In the genomic region with DNA sequence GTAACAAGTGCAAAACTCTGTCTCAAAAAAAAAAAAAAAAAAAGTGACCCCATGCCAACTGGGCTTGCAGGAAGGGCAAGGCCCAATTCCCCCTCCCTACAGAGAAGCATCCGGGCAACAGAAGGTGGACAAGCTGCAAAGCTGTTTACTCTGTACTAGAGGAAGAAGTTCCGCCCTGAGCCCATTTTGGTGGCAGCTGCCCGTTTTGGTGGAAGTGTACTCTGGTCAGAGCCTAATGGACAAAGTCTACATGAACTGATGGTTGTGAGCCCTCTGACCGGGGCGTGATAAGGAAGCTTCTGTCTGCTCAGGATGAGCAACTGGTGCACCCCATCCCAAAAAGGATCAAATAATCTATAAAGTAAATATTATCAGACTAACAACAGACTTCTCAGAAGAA, we compare ENCODE assay signal across 37 cellular contexts.
"Had no signal": no experiment of that assay in that cellular context is flagged by ENCODE, and none has a peak within 500 bp of the region (broad histone marks: within the 10 kb centered on the region; RNA-seq: fewer than 3 reads in every experiment).

No MANE protein-coding gene starts in this region.

- H3K4me3 Mint-ChIP-seq: activated CD4-positive, alpha-beta memory T cell treated with anti-CD3 and anti-CD28 coated beads for 36 hours; activated CD4-positive, alpha-beta T cell treated with anti-CD3 and anti-CD28 coated beads for 36 hours; activated CD4-positive, alpha-beta T cell treated with anti-CD3 and anti-CD28 coated beads, Interleukin-2, amount 10 ng/mL, durations not matched to agents 24 days and 14 days; activated CD8-positive, alpha-beta memory T cell treated with anti-CD3 and anti-CD28 coated beads, Interleukin-2, amount 10 ng/mL, durations not matched to agents 7 days and 5 days; activated CD8-positive, alpha-beta T cell treated with anti-CD3 and anti-CD28 coated beads, Interleukin-2, amount 10 ng/mL, durations not matched to agents 7 days and 5 days; activated naive CD4-positive, alpha-beta T cell treated with anti-CD3 and anti-CD28 coated beads for 36 hours; activated naive CD4-positive, alpha-beta T cell treated with anti-CD3 and anti-CD28 coated beads, Interleukin-2, amount 50 U/mL, for 24 hours; activated naive CD8-positive, alpha-beta T cell treated with anti-CD3 and anti-CD28 coated beads for 36 hours; activated naive CD8-positive, alpha-beta T cell treated with anti-CD3 and anti-CD28 coated beads, Interleukin-2, amount 50 U/mL, for 24 hours; activated T-helper 1 cell treated with anti-CD3 and anti-CD28 coated beads, Interleukin-12 subunit alpha, Interleukin-12 subunit beta, Interleukin-2, Interleukin-4 antibody, amounts not matched to agents 30 ng/mL and 10 ng/mL and 1 ng/mL, durations not matched to agents 14 hours and 24 hours and 36 hours; brain; effector memory CD8-positive, alpha-beta T cell; T-cell; T-helper 1 cell treated with Interleukin-12 subunit alpha and Interleukin-12 subunit beta and Interleukin-4 antibody, amounts not matched to agents 30 μg/mL and 1 μg/mL, for 36 hours; T-helper 2 cell treated with Interferon-gamma antibody and Interleukin-4, amounts not matched to agents 5 μg/mL and 100 μg/mL, for 36 hours had no signal

- H3K4me1 ChIP-seq: ascending aorta, breast epithelium, esophagus squamous epithelium, gastroesophageal sphincter had no signal

- ATAC-seq: activated CD4-positive, alpha-beta T cell treated with anti-CD3 and anti-CD28 coated beads for 36 hours; activated CD8-positive, alpha-beta memory T cell treated with anti-CD3 and anti-CD28 coated beads, Interleukin-2, amount 10 ng/mL, durations not matched to agents 7 days and 5 days; activated CD8-positive, alpha-beta T cell treated with anti-CD3 and anti-CD28 coated beads, Interleukin-2, amount 10 ng/mL, durations not matched to agents 7 days and 5 days; activated naive CD8-positive, alpha-beta T cell treated with anti-CD3 and anti-CD28 coated beads, Interleukin-2, amount 50 U/mL, for 24 hours; effector memory CD8-positive, alpha-beta T cell; gastroesophageal sphincter; T-cell had no signal

- H3K27ac Mint-ChIP-seq: activated CD4-positive, alpha-beta memory T cell treated with anti-CD3 and anti-CD28 coated beads for 36 hours; activated CD4-positive, alpha-beta T cell treated with anti-CD3 and anti-CD28 coated beads for 36 hours; activated CD4-positive, alpha-beta T cell treated with anti-CD3 and anti-CD28 coated beads, Interleukin-2, amount 10 ng/mL, durations not matched to agents 24 days and 14 days; activated CD8-positive, alpha-beta memory T cell treated with anti-CD3 and anti-CD28 coated beads, Interleukin-2, amount 10 ng/mL, durations not matched to agents 7 days and 5 days; activated CD8-positive, alpha-beta T cell treated with anti-CD3 and anti-CD28 coated beads, Interleukin-2, amount 10 ng/mL, durations not matched to agents 7 days and 5 days; activated naive CD4-positive, alpha-beta T cell treated with anti-CD3 and anti-CD28 coated beads for 36 hours; activated naive CD4-positive, alpha-beta T cell treated with anti-CD3 and anti-CD28 coated beads, Interleukin-2, amount 50 U/mL, for 24 hours; activated naive CD8-positive, alpha-beta T cell treated with anti-CD3 and anti-CD28 coated beads for 36 hours; activated naive CD8-positive, alpha-beta T cell treated with anti-CD3 and anti-CD28 coated beads, Interleukin-2, amount 50 U/mL, for 24 hours; activated T-helper 1 cell treated with anti-CD3 and anti-CD28 coated beads, Interleukin-12 subunit alpha, Interleukin-12 subunit beta, Interleukin-2, Interleukin-4 antibody, amounts not matched to agents 30 ng/mL and 10 ng/mL and 1 ng/mL, durations not matched to agents 14 hours and 24 hours and 36 hours; activated T-helper 2 cell treated with anti-CD3 and anti-CD28 coated beads, Interferon-gamma antibody, Interleukin-2, Interleukin-4, amounts not matched to agents 10 μg/mL and 5 μg/mL and 100 μg/mL, durations not matched to agents 14 hours and 24 hours and 36 hours; brain; T-cell; T-helper 1 cell treated with Interleukin-12 subunit alpha and Interleukin-12 subunit beta and Interleukin-4 antibody, amounts not matched to agents 30 μg/mL and 1 μg/mL, for 36 hours; T-helper 2 cell treated with Interferon-gamma antibody and Interleukin-4, amounts not matched to agents 5 μg/mL and 100 μg/mL, for 36 hours had no signal

- H3K36me3 ChIP-seq: breast epithelium had no signal

- H3K27me3 Mint-ChIP-seq: activated CD4-positive, alpha-beta memory T cell treated with anti-CD3 and anti-CD28 coated beads for 36 hours; activated CD4-positive, alpha-beta T cell treated with anti-CD3 and anti-CD28 coated beads for 36 hours; activated CD4-positive, alpha-beta T cell treated with anti-CD3 and anti-CD28 coated beads, Interleukin-2, amount 10 ng/mL, durations not matched to agents 24 days and 14 days; activated CD8-positive, alpha-beta memory T cell treated with anti-CD3 and anti-CD28 coated beads, Interleukin-2, amount 10 ng/mL, durations not matched to agents 7 days and 5 days; activated naive CD4-positive, alpha-beta T cell treated with anti-CD3 and anti-CD28 coated beads, Interleukin-2, amount 50 U/mL, for 24 hours; activated naive CD8-positive, alpha-beta T cell treated with anti-CD3 and anti-CD28 coated beads for 36 hours; activated naive CD8-positive, alpha-beta T cell treated with anti-CD3 and anti-CD28 coated beads, Interleukin-2, amount 50 U/mL, for 24 hours; brain; effector memory CD8-positive, alpha-beta T cell; T-cell had no signal

- H3K27me3 ChIP-seq: ascending aorta, breast epithelium, cardiac muscle cell, esophagus squamous epithelium, gastroesophageal sphincter had no signal

- H3K27ac ChIP-seq: ascending aorta, breast epithelium, cardiac muscle cell, esophagus squamous epithelium, gastroesophageal sphincter, WERI-Rb-1 had no signal

- DNase-seq: activated CD4-positive, alpha-beta memory T cell treated with anti-CD3 and anti-CD28 coated beads for 36 hours; activated CD4-positive, alpha-beta T cell treated with anti-CD3 and anti-CD28 coated beads for 36 hours; activated CD4-positive, alpha-beta T cell treated with anti-CD3 and anti-CD28 coated beads, Interleukin-2, amount 10 ng/mL, durations not matched to agents 24 days and 14 days; activated CD4-positive, CD25-positive, alpha-beta regulatory T cell; activated CD4-positive, CD25-positive, alpha-beta regulatory T cell treated with anti-CD3 and anti-CD28 coated beads, Interleukin-2, amount 50 U/mL, for 72 hours; activated CD8-positive, alpha-beta memory T cell treated with anti-CD3 and anti-CD28 coated beads, Interleukin-2, amount 10 ng/mL, durations not matched to agents 7 days and 5 days; activated CD8-positive, alpha-beta memory T cell treated with anti-CD3 and anti-CD28 coated beads, Interleukin-2, amount 50 U/mL, for 4 hours; activated CD8-positive, alpha-beta T cell treated with anti-CD3 and anti-CD28 coated beads, Interleukin-2, amount 10 ng/mL, durations not matched to agents 7 days and 5 days; activated effector memory CD4-positive, alpha-beta T cell treated with anti-CD3 and anti-CD28 coated beads, Interleukin-2, amount 50 U/mL, for 16 hours; activated naive CD4-positive, alpha-beta T cell treated with anti-CD3 and anti-CD28 coated beads for 36 hours; activated naive CD8-positive, alpha-beta T cell treated with anti-CD3 and anti-CD28 coated beads for 36 hours; activated naive CD8-positive, alpha-beta T cell treated with anti-CD3 and anti-CD28 coated beads, Interleukin-2, amount 50 U/mL, for 24 hours; activated T-cell treated with anti-CD3 and anti-CD28 coated beads, Interleukin-2, amount 50 U/mL, for 1 hour; activated T-cell treated with anti-CD3 and anti-CD28 coated beads, Interleukin-2, amount 50 U/mL, for 48 hours; central memory CD4-positive, alpha-beta T cell; cortex of kidney; dermis blood vessel endothelial cell; effector CD4-positive, alpha-beta T cell; effector memory CD8-positive, alpha-beta T cell; esophagus squamous epithelium; foreskin melanocyte; SW 1271; T-cell; T1000; WERI-Rb-1 had no signal

- FAIRE-seq: endometrium, endothelial cell of umbilical vein had no signal

- H3K4me1 Mint-ChIP-seq: brain had no signal

- H3K4me3 ChIP-seq: ascending aorta, breast epithelium, cardiac muscle cell, esophagus squamous epithelium, gastroesophageal sphincter had no signal
